ENCODE assay signal across 18 cellular contexts in genomic region chr3:197226179-197226578, GRCh38.
DNase-seq lines count a peak whose midpoint lies in the region; FAIRE-seq and TF ChIP-seq lines count a peak whose summit lies in the region.
"Had no signal": no experiment of that assay in that cellular context is flagged by ENCODE, and none has a peak within 500 bp of the region (broad histone marks: within the 10 kb centered on the region; RNA-seq: fewer than 3 reads in every experiment).

No MANE protein-coding gene starts in this region.

- no peak for FAIRE-seq in GM12892 (lab: Jason Lieb, UNC)
- FAIRE-seq: A204.1 had no signal

- DNase-seq in NCI-H1417 (lab: John Stamatoyannopoulos, UW) (peak in 2 of 3 experiments; percentile 4 to 59), NCI-H1417 treated with DMSO at 0.1 percent for 48 hours (lab: John Stamatoyannopoulos, UW) (no peak), NCI-H526 (lab: John Stamatoyannopoulos, UW) (peak; percentile 26 to 62), cerebellar cortex (ENCODE audit: low spot score) (peak; percentile 72), retina (peak; percentile 48), GM12892 (ENCODE audit: insufficient read length) (no peak), NCI-H748 (lab: John Stamatoyannopoulos, UW; ENCODE audit: unreplicated experiment) (no peak), HPDE6-E6E7 (ENCODE audit: extremely low spot score) (no peak)
- DNase-seq: activated effector memory CD4-positive, alpha-beta T cell treated with anti-CD3 and anti-CD28 coated beads, Interleukin-2, amount 50 U/mL, for 16 hours; amygdala; CD4-positive, alpha-beta T cell; DMS79 treated with DMSO at 0.1 percent for 48 hours; left cardiac atrium; midbrain; NCI-H1694; stimulated activated naive CD8-positive, alpha-beta T cell treated with anti-CD3 and anti-CD28 coated beads, Interleukin-15, Interleukin-2, amounts not matched to agents 100 U/mL and 50 U/mL, for 24 hours; upper lobe of left lung had no signal

- no peak for TF ChIP-seq POLR2A in GM12892 (IDR thresholded peaks at IDR 0.05; ENCODE audit: low read depth, low read length)

Comparison
In these comparisons a context has a peak if more than half of its experiments do, and no peak if none do; other contexts are left out.
1. DNase-seq: peak in NCI-H1417 (2 of 3), NCI-H526 (2 of 2), cerebellar cortex (single experiment) and retina (single experiment); none in NCI-H1417 treated with DMSO at 0.1 percent for 48 hours (single experiment), GM12892 (single experiment), NCI-H748 (single experiment) and HPDE6-E6E7 (single experiment).